24 cellular contexts compared by ENCODE assay signal in the genomic region with DNA sequence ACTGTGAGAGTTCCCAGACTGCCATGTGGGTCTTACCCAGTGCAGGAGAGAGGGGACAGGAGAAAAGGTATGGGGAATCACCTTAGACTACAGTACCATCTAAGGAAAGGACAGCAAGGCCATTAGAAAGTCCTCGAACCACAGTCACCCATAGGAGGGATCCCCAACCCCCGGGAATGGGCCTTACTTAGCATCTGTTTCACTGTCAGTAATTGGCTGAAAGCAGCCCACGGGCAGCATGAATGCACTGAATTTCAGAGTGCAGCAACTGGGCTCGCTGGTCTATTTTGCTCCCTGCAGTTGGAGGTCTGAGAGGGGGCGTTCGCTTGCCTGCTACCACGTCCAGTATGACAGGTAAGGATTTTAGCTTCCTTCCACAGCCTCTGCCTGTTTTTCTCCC. TPM values are rescaled to one million over a fixed set of nuclear protein-coding genes. Genes with fewer than 3 reads are reported as not detected.
"Had no signal": no experiment of that assay in that cellular context is flagged by ENCODE, and none has a peak within 500 bp of the region (broad histone marks: within the 10 kb centered on the region; RNA-seq: fewer than 3 reads in every experiment).

No MANE protein-coding gene starts in this region.

- H3K27me3 ChIP-seq: brain microvascular endothelial cell, dorsolateral prefrontal cortex, heart left ventricle, ovary, stomach, thyroid gland had no signal

- H3K4me3 ChIP-seq: coronary artery, heart left ventricle, left ventricle myocardium inferior, ovary, skin epidermis, stomach, thyroid gland had no signal

- H3K9me3 ChIP-seq: heart left ventricle, left ventricle myocardium inferior, ovary, stomach, thyroid gland had no signal

- H3K4me1 ChIP-seq: heart left ventricle, stomach, thyroid gland had no signal

- H3K27ac ChIP-seq: brain microvascular endothelial cell, coronary artery, dorsolateral prefrontal cortex, heart left ventricle, left ventricle myocardium inferior, ovary, skin epidermis, stomach, thyroid gland, VCaP had no signal

- H3K36me3 ChIP-seq: brain microvascular endothelial cell, heart left ventricle, left ventricle myocardium inferior, ovary, stomach, thyroid gland had no signal

- ATAC-seq: activated CD4-positive, CD25-positive, alpha-beta regulatory T cell treated with anti-CD3 and anti-CD28 coated beads, Interleukin-2, amount 50 U/mL, for 24 hours; sciatic nerve; stimulated activated naive B cell treated with anti-CD40 and anti-IgM and Interleukin-4, amounts not matched to agents 10 μg/mL and 1 μg/mL and 100 μg/mL, for 72 hours had no signal

- DNase-seq: activated CD4-positive, alpha-beta T cell treated with anti-CD3 and anti-CD28 coated beads, Interleukin-2, amount 50 U/mL, for 48 hours; activated CD8-positive, alpha-beta memory T cell treated with anti-CD3 and anti-CD28 coated beads, Interleukin-2, amount 50 U/mL, for 48 hours; activated gamma-delta T cell treated with Interleukin-2 at 50 U/mL for 16 hours; activated naive CD4-positive, alpha-beta T cell treated with anti-CD3 and anti-CD28 coated beads, Interleukin-2, amount 50 U/mL, for 16 hours; activated T-cell treated with anti-CD3 and anti-CD28 coated beads, Interleukin-2, amount 50 U/mL, for 24 hours; amniotic stem cell; islet precursor cell; left ventricle myocardium inferior; ovary; stimulated activated CD4-positive, alpha-beta T cell treated with anti-CD3 and anti-CD28 coated beads, Interleukin-12 subunit alpha, Interleukin-12 subunit beta, amount 100 ng/mL, for 4 hours; stimulated activated CD4-positive, alpha-beta T cell treated with anti-CD3 and anti-CD28 coated beads, Interleukin-4, amount 100 ng/mL, for 4 hours; stimulated activated CD8-positive, alpha-beta memory T cell treated with anti-CD3 and anti-CD28 coated beads, Interleukin-4, amount 100 ng/mL, for 48 hours; stimulated activated naive B cell treated with anti-CD40 and anti-IgM and Interleukin-4, amounts not matched to agents 10 μg/mL and 1 μg/mL and 100 μg/mL, for 72 hours; stomach; thyroid gland had no signal

RNA-seq across cellular contexts. Expression of gene HSD17B13, which starts 51.9 kb away (rescaled TPM):
- total RNA-seq: esophagus mucosa had no signal
